In the genomic region with DNA sequence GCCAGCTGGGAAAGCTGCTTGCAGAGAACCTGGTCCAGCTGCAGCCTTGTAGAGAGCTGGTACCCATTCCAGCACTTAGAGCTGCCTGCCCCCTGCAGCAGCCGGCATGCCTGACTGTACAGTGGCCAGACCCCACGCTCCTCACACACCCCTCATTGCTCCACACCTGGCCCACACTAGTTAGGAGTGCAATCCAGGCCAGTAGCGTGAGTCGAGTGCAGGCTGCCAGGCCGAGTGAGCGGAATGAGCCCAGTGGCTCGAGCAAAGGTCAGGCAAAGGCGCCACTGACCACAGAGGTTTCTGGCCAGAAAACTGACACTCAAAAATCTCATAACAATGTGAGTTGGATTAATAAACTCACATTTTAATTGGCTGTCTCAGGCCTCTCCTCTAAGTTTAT, we compare ENCODE assay signal across 23 cellular contexts.
"Had no signal": no experiment of that assay in that cellular context is flagged by ENCODE, and none has a peak within 500 bp of the region (broad histone marks: within the 10 kb centered on the region; RNA-seq: fewer than 3 reads in every experiment).

No MANE protein-coding gene starts in this region.

- ATAC-seq: activated CD4-positive, alpha-beta T cell treated with anti-CD3 and anti-CD28 coated beads for 36 hours; activated naive CD4-positive, alpha-beta T cell treated with anti-CD3 and anti-CD28 coated beads, Interleukin-2, amount 50 U/mL, for 72 hours; activated T-cell treated with anti-CD3 and anti-CD28 coated beads, Interleukin-2, amount 50 U/mL, for 72 hours; esophagus mucosa had no signal

- H3K27me3 ChIP-seq: brain microvascular endothelial cell, dorsolateral prefrontal cortex had no signal

- H3K4me3 ChIP-seq: coronary artery, dorsolateral prefrontal cortex had no signal

- H3K36me3 ChIP-seq: brain microvascular endothelial cell had no signal

- H3K27ac ChIP-seq: brain microvascular endothelial cell, coronary artery, dorsolateral prefrontal cortex had no signal

- DNase-seq: activated CD4-positive, alpha-beta memory T cell treated with anti-CD3 and anti-CD28 coated beads, Interleukin-2, amount 10 ng/mL, durations not matched to agents 7 days and 5 days; activated CD4-positive, alpha-beta T cell treated with anti-CD3 and anti-CD28 coated beads for 36 hours; activated CD4-positive, alpha-beta T cell treated with anti-CD3 and anti-CD28 coated beads, Interleukin-2, amount 10 ng/mL, durations not matched to agents 7 days and 5 days; activated CD4-positive, alpha-beta T cell treated with anti-CD3 and anti-CD28 coated beads, Interleukin-2, amount 50 U/mL, for 4 hours; activated CD4-positive, CD25-positive, alpha-beta regulatory T cell; activated CD4-positive, CD25-positive, alpha-beta regulatory T cell treated with anti-CD3 and anti-CD28 coated beads, Interleukin-2, amount 50 U/mL, for 72 hours; activated CD8-positive, alpha-beta memory T cell treated with anti-CD3 and anti-CD28 coated beads, Interleukin-2, amount 50 U/mL, for 48 hours; activated gamma-delta T cell; activated naive CD4-positive, alpha-beta T cell; activated naive CD4-positive, alpha-beta T cell treated with anti-CD3 and anti-CD28 coated beads, Interleukin-2, amount 10 ng/mL, durations not matched to agents 7 days and 5 days; activated naive CD8-positive, alpha-beta T cell treated with anti-CD3 and anti-CD28 coated beads, Interleukin-2, amount 10 ng/mL, durations not matched to agents 7 days and 5 days; activated T-cell treated with anti-CD3 and anti-CD28 coated beads for 4 hours; activated T-cell treated with anti-CD3 and anti-CD28 coated beads, Interleukin-2, amount 50 U/mL, for 24 hours; activated T-cell treated with anti-CD3 and anti-CD28 coated beads, Interleukin-2, amount 50 U/mL, for 72 hours; brain microvascular endothelial cell; dorsolateral prefrontal cortex; effector memory CD4-positive, alpha-beta T cell; endodermal cell; foreskin fibroblast; T-helper 2 cell had no signal
